ENCODE assay signal across 19 cellular contexts in the genomic region with DNA sequence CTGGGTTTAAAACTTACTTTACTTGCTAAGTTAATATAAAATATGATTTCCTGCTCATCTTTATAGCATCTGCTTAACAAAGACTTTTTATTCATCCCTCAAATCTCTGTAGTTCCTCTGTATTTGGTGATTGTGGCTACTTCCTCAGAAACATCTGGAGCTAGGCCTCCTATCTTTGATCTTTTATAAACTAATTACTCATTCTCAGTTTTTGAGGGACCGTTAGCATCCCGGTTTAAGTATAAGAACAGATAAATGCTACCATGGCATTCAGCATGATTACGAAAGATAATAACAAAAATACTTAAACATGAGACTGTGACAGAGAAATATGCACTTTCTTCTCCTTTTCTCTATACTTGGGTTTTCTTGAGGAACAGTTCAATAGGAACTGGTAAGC.
DNase-seq lines count a peak whose midpoint lies in the region; ATAC-seq, FAIRE-seq and TF ChIP-seq lines count a peak whose summit lies in the region.
"Had no signal": no experiment of that assay in that cellular context is flagged by ENCODE, and none has a peak within 500 bp of the region (broad histone marks: within the 10 kb centered on the region; RNA-seq: fewer than 3 reads in every experiment).

No MANE protein-coding gene starts in this region.

- H3K9me1 ChIP-seq in IMR-90 (ENCODE audit: insufficient read depth, low read length), result no peaks in the 10 kb centered on the region

- H3K27ac ChIP-seq in IMR-90 (ENCODE audit: insufficient read depth, low read length) (no peak overlapping the region), transverse colon (peak overlapping the region; percentile 53 to 75 (median 74))
- H3K27ac ChIP-seq: A549, KMS-11, PC-9, SJSA1 had no signal

- FAIRE-seq in endometrium (lab: Jason Lieb, UNC) (peak; percentile 99), urothelium cell line (lab: Jason Lieb, UNC) (no peak)
- FAIRE-seq: A549, HepG2 had no signal

- peaks cover 4% of the 10 kb centered on the region; the same call in 1 of the 2 replicates for H3K4me1 ChIP-seq in IMR-90 (ENCODE audit: control insufficient read depth, insufficient read depth, low read length)
- H3K4me1 ChIP-seq in transverse colon, result peaks cover 0 to 28% (median 7%) of the 10 kb centered on the region in 4 donors
- H3K4me1 ChIP-seq: A549 had no signal

- no peak overlapping the region for H2BK20ac ChIP-seq in IMR-90 (ENCODE audit: low read depth, low read length)

- no peak overlapping the region for H2BK15ac ChIP-seq in IMR-90 (ENCODE audit: low read depth, low read length)

- H2BK5ac ChIP-seq in IMR-90 (ENCODE audit: low read depth, low read length, poor library complexity, severe bottlenecking), result no peak overlapping the region

- WGBS in IMR-90 (ENCODE audit: extremely low coverage in 2 of 2, insufficient read length in 1 of 2), 2 experiments, result no CpG with 5 or more reads among the region's 3 CpGs
- 60 to 74% methylated on average over 3 of the region's 3 CpGs for WGBS in transverse colon (ENCODE audit: low coverage in 1 of 2), 2 donors

- H3K9ac ChIP-seq in IMR-90 (ENCODE audit: low read depth, low read length), result no peak overlapping the region
- H3K9ac ChIP-seq: KMS-11 had no signal

- no peaks in the 10 kb centered on the region for H3K9me3 ChIP-seq in IMR-90 (ENCODE audit: control insufficient read depth, insufficient read depth, low read length)
- no peaks in the 10 kb centered on the region for H3K9me3 ChIP-seq in transverse colon
- H3K9me3 ChIP-seq: A549, SJSA1 had no signal

- no peak overlapping the region for H4K5ac ChIP-seq in IMR-90 (ENCODE audit: low read depth, low read length)

- H2AK5ac ChIP-seq in IMR-90 (ENCODE audit: low read depth, low read length), result no peak overlapping the region

- no peaks in the 10 kb centered on the region for H3K79me1 ChIP-seq in IMR-90 (ENCODE audit: low read depth in 1 of 2, low read length in 2 of 2)

- POLR2A ChIA-PET in IMR-90 (lab: Charles Lee; ENCODE audit: unreplicated experiment), result no interaction called here

- no peak overlapping the region for H4K91ac ChIP-seq in IMR-90 (ENCODE audit: insufficient read depth, low read depth, low read length)

- H3K36me3 ChIP-seq in IMR-90 (ENCODE audit: control insufficient read depth, insufficient read depth, low read length) (no peaks in the 10 kb centered on the region), transverse colon (no peaks in the 10 kb centered on the region)
- H3K36me3 ChIP-seq: SJSA1 had no signal

- intact Hi-C loops in IMR-90 (cut with micrococcal nuclease) (no loop called here), transverse colon (cut with DNase I; ENCODE audit: low total_unique reads) (no loop called here)

- BruUV-seq in IMR-90 (replicated peaks; lab: Mats Ljungman, UMichigan), result no TSS peak

- TF ChIP-seq CTCF in IMR-90 (conservative IDR thresholded peaks at IDR 0.05; ENCODE audit: low read depth, low read length) (no peak), transverse colon (IDR thresholded peaks at IDR 0.05) (no peak)

- no peak overlapping the region for H2AK9ac ChIP-seq in IMR-90 (replicated peaks; ENCODE audit: low read depth, low read length, poor library complexity)

- no peak overlapping the region for H2BK120ac ChIP-seq in IMR-90 (ENCODE audit: low read depth, low read length)

- no peak overlapping the region for H3K4ac ChIP-seq in IMR-90 (ENCODE audit: low read depth, low read length)

- ATAC-seq in IMR-90 (ENCODE audit: low read depth) (peak; percentile 65), GM21737 (IDR thresholded peaks at IDR 0.05; ENCODE audit: unreplicated experiment) (no peak)
- ATAC-seq: A549, HepG2 had no signal

- no peak overlapping the region for H3K4me2 ChIP-seq in IMR-90 (ENCODE audit: low read depth, low read length)
- H3K4me2 ChIP-seq: A549, KMS-11, PC-9 had no signal

- no peak overlapping the region for H4K8ac ChIP-seq in IMR-90 (ENCODE audit: low read depth in 2 of 2, low read length in 2 of 2)

- peak; percentile 35 for DNase-seq in ELR (ENCODE audit: low read depth)
- peak; percentile 30 for DNase-seq in IMR-90
- DNase-seq in transverse colon, result no peak
- no peak for DNase-seq in NCI-H187 treated with DMSO at 0.1 percent for 48 hours (lab: John Stamatoyannopoulos, UW)
- no peak for DNase-seq in activated T-cell treated with anti-CD3 and anti-CD28 coated beads for 4 hours
- no peak for DNase-seq in urothelium cell line (ENCODE audit: low spot score)
- DNase-seq: AML-193, COR-L47, NCI-H1048, NCI-H1436 treated with DMSO at 0.1 percent for 48 hours, NCI-H2081, NCI-H510A treated with DMSO at 0.1 percent for 48 hours, PC-9 had no signal

- H4K20me1 ChIP-seq in IMR-90 (ENCODE audit: insufficient read depth, low read length), result no peaks in the 10 kb centered on the region

- H3K4me3 ChIP-seq in IMR-90 (ENCODE audit: insufficient read depth, low read depth, low read length) (no peak overlapping the region), transverse colon (no peak overlapping the region)
- H3K4me3 ChIP-seq: A549, PC-9, SJSA1 had no signal

- dilution Hi-C loops in IMR-90 (cut with HindIII; ENCODE audit: low sequenced_read_pairs, unreplicated experiment), result no loop called here

- H3K23ac ChIP-seq in IMR-90 (ENCODE audit: low read depth, low read length), result no peak overlapping the region

- no peak for TF ChIP-seq POLR2A in IMR-90 (IDR thresholded peaks at IDR 0.05; ENCODE audit: low read depth, low read length)
- no peak for TF ChIP-seq POLR2A in transverse colon (IDR thresholded peaks at IDR 0.05)

- no peak overlapping the region for H3K56ac ChIP-seq in IMR-90 (ENCODE audit: extremely low read depth, insufficient read depth, low read length)

- H3K14ac ChIP-seq in IMR-90 (replicated peaks; ENCODE audit: low read depth, low read length), result no peak overlapping the region

- H3K27me3 ChIP-seq in IMR-90 (ENCODE audit: control insufficient read depth, insufficient read depth, low read length), result no peaks in the 10 kb centered on the region
- H3K27me3 ChIP-seq in transverse colon, result no peaks in the 10 kb centered on the region
- H3K27me3 ChIP-seq: SJSA1 had no signal

- TF ChIP-seq EP300 in transverse colon (IDR thresholded peaks at IDR 0.05; ENCODE audit: low read depth), result no peak

- H3K18ac ChIP-seq in IMR-90 (ENCODE audit: low read depth, low read length), result no peak overlapping the region

- TF ChIP-seq RAD21 in IMR-90 (IDR thresholded peaks at IDR 0.05; ENCODE audit: low read length), result no peak

- CTCF ChIA-PET in IMR-90 (lab: Yijun Ruan, JAX), result no interaction called here

- in situ Hi-C loops in IMR-90 (cut with MboI; ENCODE audit: low sequenced_read_pairs) (no loop called here), transverse colon (cut with MboI; ENCODE audit: low pct_ligation_motif_present in 1 of 4, low pct_unique_long_range_greater_than_20kb in 1 of 4, low sequenced_read_pairs in 3 of 4) (no loop called here)

- H2AFZ ChIP-seq in IMR-90 (replicated peaks; ENCODE audit: low read length, poor library complexity), result no peak overlapping the region
- H2AFZ ChIP-seq: PC-9 had no signal

TF ChIP-seq in IMR-90, 13 proteins besides CTCF, POLR2A, EP300 and RAD21:
- no peak for TF ChIP-seq MAZ (IDR thresholded peaks at IDR 0.05; ENCODE audit: borderline replicate concordance, low read depth, low read length)
- no peak for TF ChIP-seq RCOR1 (IDR thresholded peaks at IDR 0.05; ENCODE audit: insufficient replicate concordance, low read length)
- no peak for TF ChIP-seq MAFK (IDR thresholded peaks at IDR 0.05; ENCODE audit: low read depth, low read length)
- TF ChIP-seq NFE2L2 (IDR thresholded peaks at IDR 0.05; ENCODE audit: low read depth, low read length), result no peak
- TF ChIP-seq, protein P1, sequence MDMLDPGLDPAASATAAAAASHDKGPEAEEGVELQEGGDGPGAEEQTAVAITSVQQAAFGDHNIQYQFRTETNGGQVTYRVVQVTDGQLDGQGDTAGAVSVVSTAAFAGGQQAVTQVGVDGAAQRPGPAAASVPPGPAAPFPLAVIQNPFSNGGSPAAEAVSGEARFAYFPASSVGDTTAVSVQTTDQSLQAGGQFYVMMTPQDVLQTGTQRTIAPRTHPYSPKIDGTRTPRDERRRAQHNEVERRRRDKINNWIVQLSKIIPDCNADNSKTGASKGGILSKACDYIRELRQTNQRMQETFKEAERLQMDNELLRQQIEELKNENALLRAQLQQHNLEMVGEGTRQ (IDR thresholded peaks at IDR 0.05; ENCODE audit: low read depth, low read length), result no peak
- no peak for TF ChIP-seq CEBPB (IDR thresholded peaks at IDR 0.05; ENCODE audit: low read depth, low read length)
- no peak for TF ChIP-seq SMC3 (IDR thresholded peaks at IDR 0.05; ENCODE audit: low read depth, low read length)
- no peak for TF ChIP-seq CHD1 (IDR thresholded peaks at IDR 0.05; ENCODE audit: low read depth, low read length)
- no peak for TF ChIP-seq FOS (IDR thresholded peaks at IDR 0.05; ENCODE audit: low read depth, low read length)
- TF ChIP-seq RFX5 (IDR thresholded peaks at IDR 0.05; ENCODE audit: low read depth, low read length), result no peak
- TF ChIP-seq, protein P2, sequence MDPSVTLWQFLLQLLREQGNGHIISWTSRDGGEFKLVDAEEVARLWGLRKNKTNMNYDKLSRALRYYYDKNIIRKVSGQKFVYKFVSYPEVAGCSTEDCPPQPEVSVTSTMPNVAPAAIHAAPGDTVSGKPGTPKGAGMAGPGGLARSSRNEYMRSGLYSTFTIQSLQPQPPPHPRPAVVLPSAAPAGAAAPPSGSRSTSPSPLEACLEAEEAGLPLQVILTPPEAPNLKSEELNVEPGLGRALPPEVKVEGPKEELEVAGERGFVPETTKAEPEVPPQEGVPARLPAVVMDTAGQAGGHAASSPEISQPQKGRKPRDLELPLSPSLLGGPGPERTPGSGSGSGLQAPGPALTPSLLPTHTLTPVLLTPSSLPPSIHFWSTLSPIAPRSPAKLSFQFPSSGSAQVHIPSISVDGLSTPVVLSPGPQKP (IDR thresholded peaks at IDR 0.05; ENCODE audit: borderline replicate concordance, low read depth, low read length), result no peak
- TF ChIP-seq MXI1 (IDR thresholded peaks at IDR 0.05; ENCODE audit: borderline replicate concordance, low read depth, low read length), result no peak
- no peak for TF ChIP-seq BHLHE40 (IDR thresholded peaks at IDR 0.05; ENCODE audit: low read depth, low read length)

Comparison
In these comparisons a context has a peak if more than half of its experiments do, and no peak if none do; other contexts are left out.
1. DNase-seq: peak in ELR (single experiment) and IMR-90 (single experiment); none in transverse colon (single experiment), NCI-H187 treated with DMSO at 0.1 percent for 48 hours (single experiment), activated T-cell treated with anti-CD3 and anti-CD28 coated beads for 4 hours (single experiment) and urothelium cell line (single experiment).